8 cellular contexts compared by ENCODE assay signal in genomic region chr1:90718411-90719320, GRCh38. TPM values are rescaled to one million over a fixed set of nuclear protein-coding genes. Genes with fewer than 3 reads are reported as not detected.
DNase-seq lines count a peak whose midpoint lies in the region; ATAC-seq and TF ChIP-seq lines count a peak whose summit lies in the region.

No MANE protein-coding gene starts in this region.

- CTCF ChIA-PET in mammary epithelial cell (lab: Charles Lee; ENCODE audit: low non-redundant PET) = no interaction called here

- BruUV-seq in mammary epithelial cell (replicated peaks; lab: Mats Ljungman, UMichigan) = no TSS peak

- H3K4me3 ChIP-seq in ACC112 (ENCODE audit: low read depth, low read length) (peak overlapping the region; percentile 55), GM23338 (peak overlapping the region; percentile 55), mammary epithelial cell (replicated peaks in 1 of 3; ENCODE audit: insufficient read depth in 1 of 3, low read depth in 2 of 3, low read length in 3 of 3) (no peak overlapping the region), muscle layer of duodenum (ENCODE audit: low read depth in 1 of 2, low read length in 2 of 2) (peak overlapping the region; percentile 53 to 55)

- H3K4me2 ChIP-seq in GM23338 = peak overlapping the region; percentile 82
- peak overlapping the region; percentile 43 for H3K4me2 ChIP-seq in mammary epithelial cell (ENCODE audit: insufficient read depth, low read depth, low read length)

- no peak overlapping the region for H3K27ac Mint-ChIP-seq in GM23338

- peaks cover 3% of the 10 kb centered on the region for H3K9me3 ChIP-seq in mammary epithelial cell (replicated peaks; ENCODE audit: insufficient read depth, low read length)
- peaks cover 0 to 4% of the 10 kb centered on the region in 2 donors for H3K9me3 ChIP-seq in muscle layer of duodenum (ENCODE audit: control insufficient read depth in 1 of 2, low read length in 2 of 2)

- H3K27me3 Mint-ChIP-seq in GM23338 (ENCODE audit: insufficient read depth, low read depth, poor library complexity) = peaks cover 97% of the 10 kb centered on the region

- H3K4me1 Mint-ChIP-seq in GM23338 = peaks cover 47% of the 10 kb centered on the region

- H2AFZ ChIP-seq in ACC112 (ENCODE audit: low read length, unreplicated experiment) (peak overlapping the region; percentile 11), GM23338 (peak overlapping the region; percentile 87), mammary epithelial cell (ENCODE audit: low read depth, low read length) (peak overlapping the region; percentile 21)

- peak overlapping the region; percentile 75 for H3K4me3 Mint-ChIP-seq in GM23338

- H3K4me1 ChIP-seq in ACC112 (ENCODE audit: control insufficient read depth, insufficient read depth, low read length, unreplicated experiment) (no peaks in the 10 kb centered on the region), GM23338 (ENCODE audit: insufficient read depth) (peaks cover 55% of the 10 kb centered on the region), mammary epithelial cell (ENCODE audit: insufficient read depth, low read length) (no peaks in the 10 kb centered on the region), muscle layer of duodenum (ENCODE audit: control insufficient read depth in 1 of 2, insufficient read depth in 2 of 2, low read length in 2 of 2) (peaks cover 3 to 29% of the 10 kb centered on the region in 2 donors)

- no peak for TF ChIP-seq CTCF in GM23338 (conservative IDR thresholded peaks at IDR 0.05; ENCODE audit: low read depth in 2 of 2)
- no peak for TF ChIP-seq CTCF in mammary epithelial cell (conservative IDR thresholded peaks at IDR 0.05 in 1 of 2, IDR thresholded peaks at IDR 0.05 in 1 of 2; ENCODE audit: extremely low read depth in 1 of 2, insufficient read depth in 1 of 2, low read depth in 1 of 2, low read length in 2 of 2)

- no peak overlapping the region for H3K9ac ChIP-seq in mammary epithelial cell (ENCODE audit: insufficient read depth, low read length)

- H3F3A ChIP-seq in GM23338 (replicated peaks; ENCODE audit: low read depth) = peaks cover 38% of the 10 kb centered on the region

- intact Hi-C loops in mammary epithelial cell (cut with micrococcal nuclease) = no loop called here

- dilution Hi-C loops in mammary epithelial cell (cut with HindIII; ENCODE audit: low sequenced_read_pairs) = no loop called here

- H3K27ac ChIP-seq in ACC112 (ENCODE audit: low read depth, low read length) (no peak overlapping the region), GM23338 (ENCODE audit: low read depth) (no peak overlapping the region), mammary epithelial cell (ENCODE audit: insufficient read depth, low read depth, low read length) (no peak overlapping the region), muscle layer of duodenum (ENCODE audit: low read length) (no peak overlapping the region)

- no peaks in the 10 kb centered on the region for H3K79me2 ChIP-seq in ACC112 (ENCODE audit: control insufficient read depth, insufficient read depth, low read length, unreplicated experiment)
- H3K79me2 ChIP-seq in GM23338 (replicated peaks; ENCODE audit: insufficient read depth) = no peaks in the 10 kb centered on the region
- H3K79me2 ChIP-seq in mammary epithelial cell (ENCODE audit: insufficient read depth, low read length) = no peaks in the 10 kb centered on the region

- DNase-seq in GM23338 (ENCODE audit: low spot score) (peak; percentile 62), mammary epithelial cell (no peak), GDM1 (lab: John Stamatoyannopoulos, UW) (no peak)

- peak; percentile 17 for ATAC-seq in GM23338
- ATAC-seq in GM21390 (IDR thresholded peaks at IDR 0.05; ENCODE audit: unreplicated experiment) = no peak
- ATAC-seq in GM21786 (IDR thresholded peaks at IDR 0.05; ENCODE audit: unreplicated experiment) = no peak
- ATAC-seq in HG03039 (IDR thresholded peaks at IDR 0.05; ENCODE audit: unreplicated experiment) = no peak

- H3K36me3 Mint-ChIP-seq in GM23338 (ENCODE audit: low read depth) = no peaks in the 10 kb centered on the region; the same call in 2 of the 3 replicates

- peaks cover 98% of the 10 kb centered on the region for H3K27me3 ChIP-seq in ACC112 (ENCODE audit: insufficient read depth, low read length)
- H3K27me3 ChIP-seq in GM23338 (ENCODE audit: insufficient read depth) = peaks cover 99% of the 10 kb centered on the region
- H3K27me3 ChIP-seq in mammary epithelial cell (ENCODE audit: insufficient read depth, low read length) = peaks cover 69% of the 10 kb centered on the region
- H3K27me3 ChIP-seq in muscle layer of duodenum (ENCODE audit: low read depth, low read length) = peaks cover 74% of the 10 kb centered on the region

- H3K9me2 ChIP-seq in GM23338 (ENCODE audit: insufficient read depth) = no peaks in the 10 kb centered on the region

- in situ Hi-C loops in mammary epithelial cell (cut with MboI; ENCODE audit: low sequenced_read_pairs in 2 of 2) = loop anchor here in 1 of 2 donors (25.0 kb wide), 1 partner anchor 606 kb away; no protein-coding TSS in a partner anchor

- peaks cover 5% of the 10 kb centered on the region; the same call in 2 of the 3 replicates for H3K9me3 Mint-ChIP-seq in GM23338

- WGBS in mammary epithelial cell (ENCODE audit: low coverage, missing lambda C conversion rate) = 8% methylated on average over 26 of the region's 66 CpGs

- H4K20me1 ChIP-seq in GM23338 (replicated peaks; ENCODE audit: insufficient read depth) = peaks cover 11% of the 10 kb centered on the region; the same call in 1 of the 2 replicates
- no peaks in the 10 kb centered on the region for H4K20me1 ChIP-seq in mammary epithelial cell (ENCODE audit: insufficient read depth, low read length)

- H3K36me3 ChIP-seq in ACC112 (ENCODE audit: insufficient read depth, low read length) = no peaks in the 10 kb centered on the region
- H3K36me3 ChIP-seq in GM23338 (ENCODE audit: insufficient read depth) = no peaks in the 10 kb centered on the region
- no peaks in the 10 kb centered on the region for H3K36me3 ChIP-seq in mammary epithelial cell (ENCODE audit: insufficient read depth, low read length)
- H3K36me3 ChIP-seq in muscle layer of duodenum (ENCODE audit: control insufficient read depth in 1 of 2, insufficient read depth in 2 of 2, low read length in 2 of 2) = no peaks in the 10 kb centered on the region

TF ChIP-seq in GM23338, 12 proteins besides CTCF, POLR2A, EP300 and RAD21:
- TF ChIP-seq ZNF331 (CRISPR knock-in tag; IDR thresholded peaks at IDR 0.05; ENCODE audit: low read depth) (no peak), ZNF114 (CRISPR knock-in tag; IDR thresholded peaks at IDR 0.05) (no peak), CREB1 (CRISPR knock-in tag; IDR thresholded peaks at IDR 0.05; ENCODE audit: low read depth) (no peak), EZH2 (IDR thresholded peaks at IDR 0.05; ENCODE audit: low read depth, unreplicated experiment) (peak; percentile 98), EZH2phosphoT487 (IDR thresholded peaks at IDR 0.05; ENCODE audit: unreplicated experiment) (peak; percentile 97)

RNA-seq across cellular contexts. Expression of gene BARHL2, which starts 1.6 kb away (rescaled TPM):
- not detected in 2 replicates for total RNA-seq in GM23338 (2014; rRNA removed; shearing (Covaris generic))
- polyA plus RNA-seq in GM23338 (2016; fragmentation: Nextera tagmentation; extraction: Ambion mirVana) (not detected in 2 replicates), mammary epithelial cell (not detected)
- total RNA-seq in mammary epithelial cell = not detected
- not detected for polyA minus RNA-seq in mammary epithelial cell

Comparison
In these comparisons a context has a peak if more than half of its experiments do, and no peak if none do; other contexts are left out.
1. H2AFZ ChIP-seq: peak in every context shown above with its lines; median percentile 87 in GM23338; 21 in mammary epithelial cell; 11 in ACC112.
2. H3K4me3 ChIP-seq: peak in ACC112 (single experiment), GM23338 (single experiment) and muscle layer of duodenum (2 of 2); none in mammary epithelial cell (0 of 3).